ENCODE assay signal across 9 cellular contexts in the genomic region with DNA sequence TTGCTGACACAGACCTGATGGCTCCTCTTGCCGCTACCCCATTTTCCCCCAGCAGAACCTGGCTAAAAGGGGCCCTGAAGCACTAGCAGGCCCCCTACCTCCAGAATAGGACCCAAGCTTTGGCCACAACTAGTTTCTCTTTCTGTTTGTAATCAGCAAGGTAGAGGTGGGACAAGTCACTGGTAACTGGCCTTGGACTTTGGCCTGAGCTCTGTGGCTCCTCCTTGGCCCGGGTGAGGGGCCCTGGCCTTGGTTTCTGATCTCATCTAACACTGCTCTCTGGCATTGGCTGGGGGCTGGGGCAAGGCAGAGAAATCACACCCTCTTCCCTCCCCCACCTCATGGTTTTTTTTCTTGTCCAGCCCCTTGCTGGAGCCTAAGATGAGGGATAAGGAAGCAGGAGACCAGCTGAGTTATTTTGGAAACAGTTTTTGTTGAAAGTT. TPM values are rescaled to one million over a fixed set of nuclear protein-coding genes. Genes with fewer than 3 reads are reported as not detected.
DNase-seq lines count a peak whose midpoint lies in the region; ATAC-seq, FAIRE-seq and TF ChIP-seq lines count a peak whose summit lies in the region.
"Had no signal": no experiment of that assay in that cellular context is flagged by ENCODE, and none has a peak within 500 bp of the region (broad histone marks: within the 10 kb centered on the region; RNA-seq: fewer than 3 reads in every experiment).

No MANE protein-coding gene starts in this region.

- H3K9me3 ChIP-seq in pancreas, result no peaks in the 10 kb centered on the region

- DNase-seq in ELR (ENCODE audit: low read depth) (peak; percentile 19), OCI-M1 (lab: John Stamatoyannopoulos, UW) (peak; percentile 91), epithelial cell of esophagus (ENCODE audit: low read depth) (no peak), pancreas (peak in 5 of 6 donors; percentile 74 to 90 (median 85)), NCI-H2227 treated with DMSO at 0.1 percent for 48 hours (lab: John Stamatoyannopoulos, UW) (no peak), NCI-H2227 (lab: John Stamatoyannopoulos, UW; ENCODE audit: unreplicated experiment) (no peak)

- H3K4me3 ChIP-seq in epithelial cell of esophagus (ENCODE audit: low read length), result peak overlapping the region; percentile 94
- peak overlapping the region; percentile 18 to 100 (median 94) for H3K4me3 ChIP-seq in pancreas

- peaks cover 0 to 27% (median 13%) of the 10 kb centered on the region in 3 donors for H3K36me3 ChIP-seq in pancreas

- WGBS in pancreas, 2 donors, result 4 to 11% methylated on average over 2 of the region's 2 CpGs

- ATAC-seq in pancreas, result peak; percentile 17 to 62 (median 41)
- ATAC-seq in HG03432 (IDR thresholded peaks at IDR 0.05; ENCODE audit: unreplicated experiment), result no peak
- ATAC-seq in GM21515 (IDR thresholded peaks at IDR 0.05; ENCODE audit: unreplicated experiment), result no peak

- peak overlapping the region; percentile 34 to 100 (median 86) for H3K27ac ChIP-seq in pancreas

- TF ChIP-seq CTCF in epithelial cell of esophagus (IDR thresholded peaks at IDR 0.05; ENCODE audit: insufficient read depth, low read depth, low read length, missing control alignments), result no peak
- no peak for TF ChIP-seq CTCF in pancreas (IDR thresholded peaks at IDR 0.05)

- H3K27me3 ChIP-seq in pancreas, result no peaks in the 10 kb centered on the region

- peaks cover 10 to 18% (median 15%) of the 10 kb centered on the region in 3 donors for H3K4me1 ChIP-seq in pancreas

- intact Hi-C loops in pancreas (cut with DNase I), result no loop called here

- FAIRE-seq in pancreas (lab: Jason Lieb, UNC), result no peak

RNA-seq across cellular contexts. Expression of a gene that starts 2.1 kb away (rescaled TPM):
- total RNA-seq in pancreas, result 100 to 1,000 TPM in 1 of 6 donors, 10 to 100 TPM in 5; 59.6 to 127 (median 83.3) TPM
- 10 to 100 TPM; 86.6 to 95.5 TPM for polyA plus RNA-seq in pancreas

RNA-seq across cellular contexts. Expression of a gene that starts 21.7 kb away (rescaled TPM):
- 1 to 10 TPM in 4 of 6 donors, under 1 TPM in 2; 0.56 to 4.6 (median 1.6) TPM for total RNA-seq in pancreas
- 1 to 10 TPM; 3.5 TPM for polyA plus RNA-seq in pancreas

RNA-seq across cellular contexts. Expression of a gene that starts 32.8 kb away (rescaled TPM):
- not detected for total RNA-seq in pancreas
- not detected for polyA plus RNA-seq in pancreas
- total RNA-seq: M059J had no signal

RNA-seq across cellular contexts. Expression of a gene that starts 57.8 kb away (rescaled TPM):
- 1 to 10 TPM in 2 of 6 donors, under 1 TPM in 4; 0.24 to 1.7 (median 0.48) TPM for total RNA-seq in pancreas
- polyA plus RNA-seq in pancreas, result 1 to 10 TPM in 1 of 2 donors, under 1 TPM in 1; 0.89 to 1.3 TPM

Comparison
In these comparisons a context has a peak if more than half of its experiments do, and no peak if none do; other contexts are left out.
1. DNase-seq: peak in ELR (single experiment), OCI-M1 (single experiment) and pancreas (5 of 6); none in epithelial cell of esophagus (single experiment), NCI-H2227 treated with DMSO at 0.1 percent for 48 hours (single experiment) and NCI-H2227 (single experiment).
2. ATAC-seq: peak in pancreas (4 of 4); none in HG03432 (single experiment) and GM21515 (single experiment).